Comparison of ENCODE assay signal across 8 cellular contexts in the genomic region with DNA sequence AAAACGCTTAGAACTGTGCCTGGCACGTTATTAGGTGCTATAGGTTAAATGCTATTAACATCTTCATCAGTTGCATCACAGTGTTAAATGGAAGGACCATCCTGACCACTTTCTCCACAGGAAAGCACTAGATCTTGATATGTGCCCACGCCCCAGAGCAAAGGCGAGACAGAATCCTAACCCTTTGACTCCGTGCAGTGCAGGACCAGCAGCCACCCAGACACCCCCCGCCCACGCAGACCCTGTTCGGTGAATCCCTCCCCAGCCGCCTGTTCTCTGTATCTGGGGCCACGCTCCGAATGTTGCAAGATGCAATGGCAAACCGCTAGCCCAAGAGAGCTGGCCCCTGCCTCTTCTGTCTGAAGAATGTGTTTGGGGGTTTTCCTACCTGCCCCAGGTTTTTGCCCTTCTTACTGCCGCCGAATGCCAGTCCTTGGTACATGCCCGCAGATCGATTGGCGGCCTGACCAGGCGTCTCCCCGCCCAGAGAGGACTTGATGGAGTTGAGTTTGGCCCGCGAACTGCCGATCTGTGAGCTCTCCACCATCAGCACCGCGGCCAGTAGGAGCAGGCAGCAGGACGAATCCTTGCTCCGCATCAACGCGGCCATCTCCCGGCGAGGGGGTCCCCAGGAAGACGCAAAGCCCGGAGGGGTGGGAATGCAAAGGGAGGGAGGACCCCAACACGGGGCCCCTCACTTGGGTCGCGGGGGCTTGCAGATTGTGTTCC. TPM values are rescaled to one million over a fixed set of nuclear protein-coding genes. Genes with fewer than 3 reads are reported as not detected.
DNase-seq lines count a peak whose midpoint lies in the region; ATAC-seq and TF ChIP-seq lines count a peak whose summit lies in the region.

No MANE protein-coding gene starts in this region.

- no peaks in the 10 kb centered on the region for H3K9me3 ChIP-seq in H9 (ENCODE audit: control insufficient read depth, low read depth, low read length)
- no peaks in the 10 kb centered on the region for H3K9me3 ChIP-seq in right cardiac atrium (ENCODE audit: control insufficient read depth, low read length)

- H3K27ac Mint-ChIP-seq in H9 = no peak overlapping the region
- no peak overlapping the region for H3K27ac Mint-ChIP-seq in activated T-cell treated with anti-CD3 and anti-CD28 coated beads, Interleukin-2, amount 50 U/mL, for 72 hours

- H3K4me1 Mint-ChIP-seq in H9 = peaks cover 34 to 40% of the 10 kb centered on the region in 2 experiments
- H3K4me1 Mint-ChIP-seq in activated T-cell treated with anti-CD3 and anti-CD28 coated beads, Interleukin-2, amount 50 U/mL, for 72 hours (ENCODE audit: low read depth) = peaks cover 32% of the 10 kb centered on the region

- peak; percentile 32 to 36 for ATAC-seq in activated T-cell treated with anti-CD3 and anti-CD28 coated beads, Interleukin-2, amount 50 U/mL, for 72 hours (replicated peaks in 1 of 2)
- peak in 1 of 2 donors; percentile 46 for ATAC-seq in right cardiac atrium
- no peak for ATAC-seq in GM21619 (IDR thresholded peaks at IDR 0.05; ENCODE audit: unreplicated experiment)
- no peak for ATAC-seq in GM21526 (IDR thresholded peaks at IDR 0.05; ENCODE audit: low FRiP score, unreplicated experiment)

- H4K91ac ChIP-seq in H9 (ENCODE audit: insufficient read length, low read depth, low read length) = no peak overlapping the region

- no peak overlapping the region for H4K5ac ChIP-seq in H9 (ENCODE audit: insufficient read length, low read depth, low read length)

- H4K8ac ChIP-seq in H9 (replicated peaks; ENCODE audit: insufficient read length, low read depth, low read length) = no peak overlapping the region

- peaks cover 3% of the 10 kb centered on the region; the same call in 1 of the 2 replicates for H3K4me1 ChIP-seq in H9 (ENCODE audit: insufficient read depth, low read length)
- H3K4me1 ChIP-seq in right cardiac atrium (ENCODE audit: control insufficient read depth, insufficient read depth, low read length) = no peaks in the 10 kb centered on the region

- no peak overlapping the region for H3K18ac ChIP-seq in H9 (ENCODE audit: insufficient read length, low read depth, low read length)

- DNase-seq in H9 (peak; percentile 61), right cardiac atrium (peak; percentile 11 to 57 (median 54)), skeletal muscle cell (ENCODE audit: low read depth) (no peak), CD1c-positive myeloid dendritic cell (ENCODE audit: extremely low spot score) (no peak), SHP77 (lab: John Stamatoyannopoulos, UW) (no peak)
- DNase-seq in activated T-cell treated with anti-CD3 and anti-CD28 coated beads, Interleukin-2, amount 50 U/mL, for 72 hours = peak; percentile 11 to 18

- H2BK120ac ChIP-seq in H9 (ENCODE audit: low read depth, low read length, poor library complexity, severe bottlenecking) = no peak overlapping the region

- H3K23ac ChIP-seq in H9 (ENCODE audit: insufficient read length, low read depth, low read length) = no peak overlapping the region

- peak overlapping the region; percentile 82 for H3K4me2 ChIP-seq in H9 (ENCODE audit: insufficient read depth, insufficient read length, low read length)

- H3K27me3 ChIP-seq in H9 (ENCODE audit: insufficient read depth, low read length) (peaks cover 33% of the 10 kb centered on the region), right cardiac atrium (ENCODE audit: control insufficient read depth, insufficient read depth) (no peaks in the 10 kb centered on the region)

- no peak overlapping the region for H3K56ac ChIP-seq in H9 (ENCODE audit: insufficient read length, low read depth, low read length)

- no peak overlapping the region for H3T11ph ChIP-seq in H9 (ENCODE audit: low read length)

- H3K27ac ChIP-seq in H9 (ENCODE audit: insufficient read length, low read depth, low read length) = no peak overlapping the region
- no peak overlapping the region for H3K27ac ChIP-seq in right cardiac atrium (ENCODE audit: low read length)

- no peak overlapping the region for H2BK20ac ChIP-seq in H9 (ENCODE audit: low read depth, low read length, poor library complexity, severe bottlenecking)

- no peak overlapping the region; the same call in 1 of the 2 replicates for H3K14ac ChIP-seq in H9 (ENCODE audit: insufficient read depth, low read length)

- no peak overlapping the region for H3K9ac ChIP-seq in H9 (ENCODE audit: extremely low read depth, insufficient read length, low read length)

- H2BK15ac ChIP-seq in H9 (ENCODE audit: low read depth, low read length) = no peak overlapping the region

- no peak overlapping the region for H2AFZ ChIP-seq in H9 (ENCODE audit: low read length)

- peak overlapping the region; percentile 69 to 93 for H3K4me3 Mint-ChIP-seq in H9
- peak overlapping the region; percentile 86 to 91 for H3K4me3 Mint-ChIP-seq in activated T-cell treated with anti-CD3 and anti-CD28 coated beads, Interleukin-2, amount 50 U/mL, for 72 hours

- no peaks in the 10 kb centered on the region for H3K79me2 ChIP-seq in H9 (ENCODE audit: insufficient read depth, low read length)

- H2BK5ac ChIP-seq in H9 (ENCODE audit: insufficient read length, low read length) = no peak overlapping the region

- H3K79me1 ChIP-seq in H9 (ENCODE audit: insufficient read depth, low read depth, low read length, poor library complexity, severe bottlenecking) = no peaks in the 10 kb centered on the region

- no peak for TF ChIP-seq CTCF in H9 (conservative IDR thresholded peaks at IDR 0.05)

- peaks cover 30% of the 10 kb centered on the region for H3K23me2 ChIP-seq in H9 (ENCODE audit: insufficient read length, low read depth, low read length, poor library complexity, severe bottlenecking)

- peaks cover 0 to 2% of the 10 kb centered on the region in 2 experiments; a peak in 2 of 5 replicates for H3K9me3 Mint-ChIP-seq in H9
- no peaks in the 10 kb centered on the region for H3K9me3 Mint-ChIP-seq in activated T-cell treated with anti-CD3 and anti-CD28 coated beads, Interleukin-2, amount 50 U/mL, for 72 hours

- no CpG with 5 or more reads among the region's 35 CpGs for WGBS in H9 (ENCODE audit: extremely low coverage, insufficient read length, low lambda C conversion rate)
- WGBS in right cardiac atrium = 2% methylated on average over 35 of the region's 35 CpGs

- H4K20me1 ChIP-seq in H9 (ENCODE audit: control insufficient read depth, insufficient read depth, insufficient read length) = no peaks in the 10 kb centered on the region

- peak overlapping the region; percentile 33 for H3K4me3 ChIP-seq in right cardiac atrium (ENCODE audit: low read length)
- H3K4me3 ChIP-seq in skeletal muscle cell (ENCODE audit: low read depth, low read length) = peak overlapping the region; percentile 53

- intact Hi-C loops in right cardiac atrium (cut with DNase I) = no loop called here

- H3K4ac ChIP-seq in H9 (ENCODE audit: low read depth, low read length) = no peak overlapping the region

- H2BK12ac ChIP-seq in H9 (ENCODE audit: insufficient read length, low read depth, low read length) = no peak overlapping the region

- no peak overlapping the region for H2AK5ac ChIP-seq in H9 (ENCODE audit: insufficient read length, low read length)

- peaks cover 64% of the 10 kb centered on the region for H3K27me3 Mint-ChIP-seq in H9 (ENCODE audit: low read depth)
- peaks cover 55% of the 10 kb centered on the region for H3K27me3 Mint-ChIP-seq in activated T-cell treated with anti-CD3 and anti-CD28 coated beads, Interleukin-2, amount 50 U/mL, for 72 hours (ENCODE audit: low read depth)

- no peaks in the 10 kb centered on the region; a peak in 1 of 7 replicates for H3K36me3 Mint-ChIP-seq in H9 (ENCODE audit: insufficient read depth in 1 of 3, low read depth in 3 of 3)
- peaks cover 0 to 2% of the 10 kb centered on the region in 2 donors for H3K36me3 Mint-ChIP-seq in activated T-cell treated with anti-CD3 and anti-CD28 coated beads, Interleukin-2, amount 50 U/mL, for 72 hours (ENCODE audit: insufficient read depth in 2 of 2)

RNA-seq across cellular contexts. Expression of a gene that starts 1.0 kb away (rescaled TPM):
- total RNA-seq in H9 (2021) (0.11 TPM in 1 of 2 replicates, not detected in the other), right cardiac atrium (1 to 10 TPM; 1.0 to 4.0 (median 3.0) TPM)
- not detected for total RNA-seq in activated T-cell treated with anti-CD3 and anti-CD28 coated beads, Interleukin-2, amount 50 U/mL, for 72 hours
- 0.91 TPM for polyA plus RNA-seq in right cardiac atrium

Comparison
In these comparisons a context has a peak if more than half of its experiments do, and no peak if none do; other contexts are left out.
1. DNase-seq: peak in H9 (single experiment), activated T-cell treated with anti-CD3 and anti-CD28 coated beads, Interleukin-2, amount 50 U/mL, for 72 hours (2 of 2) and right cardiac atrium (3 of 3); none in skeletal muscle cell (single experiment), CD1c-positive myeloid dendritic cell (single experiment) and SHP77 (0 of 2).
2. ATAC-seq: peak in activated T-cell treated with anti-CD3 and anti-CD28 coated beads, Interleukin-2, amount 50 U/mL, for 72 hours (2 of 2); none in GM21619 (single experiment) and GM21526 (single experiment).